ENCODE assay signal across 1 cellular context in genomic region chr14:105075364-105076295, GRCh38.
A peak's percentile ranks its signal among the peaks of the same experiment; 100 is the strongest.
TF ChIP-seq lines count a peak whose summit lies in the region.

No MANE protein-coding gene starts in this region.

TF ChIP-seq in K562, 482 proteins besides CTCF, POLR2A, EP300 and RAD21 (continued from another document and continues in another):
- TF ChIP-seq ZNF592 (IDR thresholded peaks at IDR 0.05), result no peak
- TF ChIP-seq ZBTB11 (CRISPR knock-in tag; IDR thresholded peaks at IDR 0.05), result peak in 1 of 3 experiments; percentile 82; a peak in 2 of 6 replicates
- peak; percentile 37 for TF ChIP-seq KDM5B (IDR thresholded peaks at IDR 0.05; ENCODE audit: insufficient replicate concordance, low read depth, low read length)
- no peak for TF ChIP-seq ATF6 (CRISPR knock-in tag; IDR thresholded peaks at IDR 0.05)
- no peak for TF ChIP-seq TRIM25 (IDR thresholded peaks at IDR 0.05; ENCODE audit: borderline replicate concordance)
- TF ChIP-seq RBFOX2 (IDR thresholded peaks at IDR 0.05; ENCODE audit: low read depth, low read length), result peak; percentile 59
- peak; percentile 45; the same call in 1 of the 2 replicates for TF ChIP-seq PHF8 (IDR thresholded peaks at IDR 0.05; ENCODE audit: borderline replicate concordance, low read length)
- no peak for TF ChIP-seq ZFP91 (CRISPR knock-in tag; IDR thresholded peaks at IDR 0.05)
- peak; percentile 71; the same call in 1 of the 2 replicates for TF ChIP-seq ZNF740 (CRISPR knock-in tag; IDR thresholded peaks at IDR 0.05)
- no peak for TF ChIP-seq ZNF740 (tag; IDR thresholded peaks at IDR 0.05)
- TF ChIP-seq RBM22 (IDR thresholded peaks at IDR 0.05; ENCODE audit: low read depth, low read length, poor library complexity, severe bottlenecking), result no peak
- no peak for TF ChIP-seq OTX1 (CRISPR knock-in tag; IDR thresholded peaks at IDR 0.05)
- TF ChIP-seq DPF2 (IDR thresholded peaks at IDR 0.05), result 0 out of 2 replicates have a peak, but pooled peaks have one; percentile 28
- no peak for TF ChIP-seq TEAD2 (tag; IDR thresholded peaks at IDR 0.05)
- TF ChIP-seq MAFF (IDR thresholded peaks at IDR 0.05; ENCODE audit: low read length), result no peak
- TF ChIP-seq LEF1 (IDR thresholded peaks at IDR 0.05), result peak; percentile 33; the same call in 1 of the 2 replicates
- peak in 1 of 3 experiments; percentile 42 for TF ChIP-seq YY1 (IDR thresholded peaks at IDR 0.05; ENCODE audit: borderline replicate concordance in 1 of 3, control insufficient read depth in 1 of 3, extremely low read depth in 1 of 3, insufficient read depth in 3 of 3, insufficient read length in 1 of 3, insufficient replicate concordance in 2 of 3, low read depth in 1 of 3, low read length in 2 of 3)
- peak; percentile 24 for TF ChIP-seq TBP (optimal IDR thresholded peaks at IDR 0.05; ENCODE audit: low read depth, low read length)
- no peak for TF ChIP-seq ZNF143 (CRISPR knock-in tag; IDR thresholded peaks at IDR 0.05)
- peak; percentile 27 for TF ChIP-seq TAF1 (IDR thresholded peaks at IDR 0.05; ENCODE audit: control insufficient read depth, extremely low read depth, insufficient read depth, low read length, severe bottlenecking)
- peak; percentile 33; the same call in 1 of the 2 replicates for TF ChIP-seq ZBTB40 (IDR thresholded peaks at IDR 0.05)
- no peak for TF ChIP-seq ZBTB40 (CRISPR knock-in tag; IDR thresholded peaks at IDR 0.05)
- TF ChIP-seq ARID1B (IDR thresholded peaks at IDR 0.05), result 0 out of 2 replicates have a peak, but pooled peaks have one; percentile 15
- TF ChIP-seq SRF (CRISPR knock-in tag; IDR thresholded peaks at IDR 0.05), result 0 out of 4 replicates have a peak, but pooled peaks of 1 of the 2 experiments have one; percentile 19
- TF ChIP-seq MTA3 (IDR thresholded peaks at IDR 0.05; ENCODE audit: borderline replicate concordance), result 0 out of 2 replicates have a peak, but pooled peaks have one; percentile 29
- TF ChIP-seq DDX20 (tag; IDR thresholded peaks at IDR 0.05; ENCODE audit: low read depth), result no peak
- TF ChIP-seq RNF2 (IDR thresholded peaks at IDR 0.05), result 0 out of 2 replicates have a peak, but pooled peaks have one; percentile 38
- peak; percentile 57 for TF ChIP-seq POLR2G (IDR thresholded peaks at IDR 0.05; ENCODE audit: low read depth, low read length)
- TF ChIP-seq CBFA2T2 (conservative IDR thresholded peaks at IDR 0.05), result 0 out of 2 replicates have a peak, but pooled peaks have one; percentile 9
